Comparison of ENCODE assay signal across 8 cellular contexts in genomic region chr2:29309090-29310054, GRCh38.
DNase-seq lines count a peak whose midpoint lies in the region; ATAC-seq and TF ChIP-seq lines count a peak whose summit lies in the region.

No MANE protein-coding gene starts in this region.

- 58% methylated on average over 9 of the region's 9 CpGs for WGBS in prostate gland

- no peak overlapping the region for H3K4me3 Mint-ChIP-seq in activated naive CD8-positive, alpha-beta T cell treated with anti-CD3 and anti-CD28 coated beads, Interleukin-2, amount 10 ng/mL, durations not matched to agents 7 days and 5 days

- peak; percentile 60 for DNase-seq in AG08396 (ENCODE audit: low spot score)
- DNase-seq in NT2/D1 (ENCODE audit: low read depth, low spot score): peak; percentile 66
- no peak for DNase-seq in activated naive CD8-positive, alpha-beta T cell treated with anti-CD3 and anti-CD28 coated beads, Interleukin-2, amount 10 ng/mL, durations not matched to agents 7 days and 5 days
- no peak for DNase-seq in Right ventricle myocardium superior
- DNase-seq in prostate gland (ENCODE audit: low spot score): peak; percentile 35

- H3K27me3 ChIP-seq in NT2/D1 (ENCODE audit: insufficient read depth, insufficient read length) (no peaks in the 10 kb centered on the region), prostate gland (replicated peaks; ENCODE audit: insufficient read depth) (no peaks in the 10 kb centered on the region)

- no peak for TF ChIP-seq POLR2A in prostate gland (IDR thresholded peaks at IDR 0.05)

- peak; percentile 81 for TF ChIP-seq CTCF in GM12874 (IDR thresholded peaks at IDR 0.05; ENCODE audit: insufficient read depth, low read depth, low read length)
- peak in 3 of 4 experiments; percentile 47 to 54 (median 53) for TF ChIP-seq CTCF in prostate gland (IDR thresholded peaks at IDR 0.05)

- H3K36me3 Mint-ChIP-seq in activated naive CD8-positive, alpha-beta T cell treated with anti-CD3 and anti-CD28 coated beads, Interleukin-2, amount 10 ng/mL, durations not matched to agents 7 days and 5 days: no peaks in the 10 kb centered on the region

- H3K9me3 ChIP-seq in NT2/D1 (ENCODE audit: insufficient read depth, low read length): no peaks in the 10 kb centered on the region
- no peaks in the 10 kb centered on the region for H3K9me3 ChIP-seq in prostate gland

- intact Hi-C loops in Right ventricle myocardium superior (cut with DNase I): loop anchor here (5.0 kb wide), 1 partner anchor 533 kb away; no protein-coding TSS in a partner anchor
- intact Hi-C loops in prostate gland (cut with DNase I): no loop called here

- no peaks in the 10 kb centered on the region for H3K9me3 Mint-ChIP-seq in activated naive CD8-positive, alpha-beta T cell treated with anti-CD3 and anti-CD28 coated beads, Interleukin-2, amount 10 ng/mL, durations not matched to agents 7 days and 5 days

- peaks cover 2% of the 10 kb centered on the region for H3K4me1 ChIP-seq in NT2/D1 (ENCODE audit: insufficient read depth, insufficient read length)
- no peaks in the 10 kb centered on the region for H3K4me1 ChIP-seq in prostate gland (replicated peaks)

- no peak overlapping the region for H3K9ac ChIP-seq in NT2/D1 (ENCODE audit: insufficient read length, low read depth)

- POLR2A ChIA-PET in activated naive CD8-positive, alpha-beta T cell treated with anti-CD3 and anti-CD28 coated beads, Interleukin-2, amount 10 ng/mL, durations not matched to agents 7 days and 5 days (lab: Charles Lee): no interaction called here

- peaks cover 4% of the 10 kb centered on the region for H3K4me1 Mint-ChIP-seq in activated naive CD8-positive, alpha-beta T cell treated with anti-CD3 and anti-CD28 coated beads, Interleukin-2, amount 10 ng/mL, durations not matched to agents 7 days and 5 days

- no peak overlapping the region for H3K4me3 ChIP-seq in NT2/D1 (ENCODE audit: insufficient read length, low read depth)
- H3K4me3 ChIP-seq in prostate gland: no peak overlapping the region

- ATAC-seq in HG03432 (IDR thresholded peaks at IDR 0.05; ENCODE audit: unreplicated experiment) (peak; percentile 72), Right ventricle myocardium superior (ENCODE audit: poor library complexity) (peak; percentile 82), GM19023 (IDR thresholded peaks at IDR 0.05; ENCODE audit: unreplicated experiment) (no peak)
- ATAC-seq in activated naive CD8-positive, alpha-beta T cell treated with anti-CD3 and anti-CD28 coated beads, Interleukin-2, amount 10 ng/mL, durations not matched to agents 7 days and 5 days (ENCODE audit: low read depth): peak; percentile 71

- H3K27me3 Mint-ChIP-seq in activated naive CD8-positive, alpha-beta T cell treated with anti-CD3 and anti-CD28 coated beads, Interleukin-2, amount 10 ng/mL, durations not matched to agents 7 days and 5 days: peaks cover 34% of the 10 kb centered on the region

- no peak overlapping the region for H3K27ac Mint-ChIP-seq in activated naive CD8-positive, alpha-beta T cell treated with anti-CD3 and anti-CD28 coated beads, Interleukin-2, amount 10 ng/mL, durations not matched to agents 7 days and 5 days

- H3K36me3 ChIP-seq in NT2/D1 (ENCODE audit: insufficient read depth, insufficient read length, low read length) (no peaks in the 10 kb centered on the region), prostate gland (no peaks in the 10 kb centered on the region)

- H3K27ac ChIP-seq in prostate gland: no peak overlapping the region

Comparison
In these comparisons a context has a peak if more than half of its experiments do, and no peak if none do; other contexts are left out.
1. DNase-seq: peak in AG08396 (single experiment), NT2/D1 (single experiment) and prostate gland (single experiment); none in activated naive CD8-positive, alpha-beta T cell treated with anti-CD3 and anti-CD28 coated beads, Interleukin-2, amount 10 ng/mL, durations not matched to agents 7 days and 5 days (single experiment) and Right ventricle myocardium superior (single experiment).